9 cellular contexts compared by ENCODE assay signal in genomic region chr19:2524840-2525723, GRCh38. TPM values are rescaled to one million over a fixed set of nuclear protein-coding genes. Genes with fewer than 3 reads are reported as not detected.
DNase-seq lines count a peak whose midpoint lies in the region; ATAC-seq and TF ChIP-seq lines count a peak whose summit lies in the region.
"Had no signal": no experiment of that assay in that cellular context is flagged by ENCODE, and none has a peak within 500 bp of the region (broad histone marks: within the 10 kb centered on the region; RNA-seq: fewer than 3 reads in every experiment).

No MANE protein-coding gene starts in this region.

- DNase-seq in D341Med (ENCODE audit: low spot score) (peak; percentile 41), NOMO-1 (lab: John Stamatoyannopoulos, UW; ENCODE audit: unreplicated experiment in 2 of 2) (peak; percentile 82 to 89), epithelial cell of esophagus (ENCODE audit: low read depth) (peak; percentile 85), osteoblast (ENCODE audit: insufficient read length, low spot score, missing footprints) (peak; percentile 97), AML-193 (lab: John Stamatoyannopoulos, UW) (no peak)
- DNase-seq in central memory CD4-positive, alpha-beta T cell, result no peak
- DNase-seq: NCI-H1092 had no signal

- H3K4me2 ChIP-seq in osteoblast (ENCODE audit: insufficient read depth, low read length), result peak overlapping the region; percentile 73

- H3K4me3 ChIP-seq in epithelial cell of esophagus (ENCODE audit: low read length) (peak overlapping the region; percentile 8), osteoblast (ENCODE audit: insufficient read depth, low read length) (peak overlapping the region; percentile 70)

- peak overlapping the region; percentile 95 for H3K27ac ChIP-seq in osteoblast (ENCODE audit: low read depth, low read length)

- no peaks in the 10 kb centered on the region for H4K20me1 ChIP-seq in osteoblast (ENCODE audit: insufficient read depth, low read length)

- ATAC-seq in HG03139 (IDR thresholded peaks at IDR 0.05; ENCODE audit: unreplicated experiment) (no peak), HG02973 (IDR thresholded peaks at IDR 0.05; ENCODE audit: unreplicated experiment) (no peak)

- H3K4me1 ChIP-seq in osteoblast (ENCODE audit: insufficient read depth, low read length), result peaks cover 36% of the 10 kb centered on the region

- H3K27me3 ChIP-seq in osteoblast (ENCODE audit: insufficient read depth, low read length), result no peaks in the 10 kb centered on the region

- peak overlapping the region; percentile 88 for H2AFZ ChIP-seq in osteoblast (ENCODE audit: low read length)

- H3K79me2 ChIP-seq in osteoblast (ENCODE audit: insufficient read depth, low read length), result no peaks in the 10 kb centered on the region

- TF ChIP-seq CTCF in epithelial cell of esophagus (IDR thresholded peaks at IDR 0.05; ENCODE audit: insufficient read depth, low read depth, low read length, missing control alignments) (no peak), osteoblast (IDR thresholded peaks at IDR 0.05; ENCODE audit: extremely low read depth, low read depth, low read length) (no peak)

- H3K36me3 ChIP-seq in osteoblast (ENCODE audit: insufficient read depth, low read length), result no peaks in the 10 kb centered on the region

- no peaks in the 10 kb centered on the region for H3K9me3 ChIP-seq in osteoblast (ENCODE audit: low read depth, low read length)

RNA-seq across cellular contexts. Expression of gene GADD45B, which starts 49.2 kb away (rescaled TPM):
- total RNA-seq in osteoblast, result 41.8 and 46.3 TPM in 2 replicates

Comparison
In these comparisons a context has a peak if more than half of its experiments do, and no peak if none do; other contexts are left out.
1. DNase-seq: peak in D341Med (single experiment), NOMO-1 (2 of 2), epithelial cell of esophagus (single experiment) and osteoblast (single experiment); none in AML-193 (0 of 2) and central memory CD4-positive, alpha-beta T cell (single experiment).